Comparison of ENCODE assay signal across 23 cellular contexts in genomic region chr19:23770672-23771250, GRCh38. TPM values are rescaled to one million over a fixed set of nuclear protein-coding genes. Genes with fewer than 3 reads are reported as not detected.
DNase-seq lines count a peak whose midpoint lies in the region; ATAC-seq, FAIRE-seq and TF ChIP-seq lines count a peak whose summit lies in the region.
"Had no signal": no experiment of that assay in that cellular context is flagged by ENCODE, and none has a peak within 500 bp of the region (broad histone marks: within the 10 kb centered on the region; RNA-seq: fewer than 3 reads in every experiment).

No MANE protein-coding gene starts in this region.

- no peak for TF ChIP-seq RAD21 in K562 (CRISPR knock-in tag; conservative IDR thresholded peaks at IDR 0.05 in 1 of 2, IDR thresholded peaks at IDR 0.05 in 1 of 2)

- no peaks in the 10 kb centered on the region for H3K27me3 Mint-ChIP-seq in activated CD4-positive, alpha-beta T cell treated with anti-CD3 and anti-CD28 coated beads for 36 hours
- no peaks in the 10 kb centered on the region for H3K27me3 Mint-ChIP-seq in activated naive CD4-positive, alpha-beta T cell treated with anti-CD3 and anti-CD28 coated beads, Interleukin-2, amount 10 ng/mL, durations not matched to agents 7 days and 5 days
- no peaks in the 10 kb centered on the region for H3K27me3 Mint-ChIP-seq in progenitor cell of endocrine pancreas
- H3K27me3 Mint-ChIP-seq in CD8-positive, alpha-beta memory T cell: no peaks in the 10 kb centered on the region
- H3K27me3 Mint-ChIP-seq: CD4-positive, alpha-beta memory T cell had no signal

- H2AFZ ChIP-seq in K562 (ENCODE audit: low read depth, low read length): no peak overlapping the region

- WGBS in K562 (ENCODE audit: insufficient coverage, low coverage, missing lambda C conversion rate): 0% methylated on average over 1 of the region's 1 CpG

- no peak for FAIRE-seq in K562 (lab: Jason Lieb, UNC)
- FAIRE-seq: GM12878 had no signal

- H3K4me3 ChIP-seq in K562 (no peak overlapping the region), WERI-Rb-1 (ENCODE audit: low read depth, low read length) (no peak overlapping the region)
- H3K4me3 ChIP-seq in CD8-positive, alpha-beta memory T cell (ENCODE audit: low read length): no peak overlapping the region
- H3K4me3 ChIP-seq: BLaER1 treated with 17β-estradiol and CSF1 and Interleukin-3, amounts not matched to agents 10 nM and 100 nM; GM12878 had no signal

- H3K4me1 ChIP-seq in K562 (replicated peaks in 1 of 2; ENCODE audit: control insufficient read depth in 2 of 2, insufficient read depth in 2 of 2, low read length in 2 of 2): peaks cover 0 to 7% of the 10 kb centered on the region in 2 experiments; a peak in 3 of 5 replicates
- H3K4me1 ChIP-seq in CD8-positive, alpha-beta memory T cell (ENCODE audit: insufficient read depth, low read length): no peaks in the 10 kb centered on the region
- H3K4me1 ChIP-seq: BLaER1 treated with 17β-estradiol and CSF1 and Interleukin-3, amounts not matched to agents 10 nM and 100 nM had no signal

- DNase-seq in activated CD4-positive, alpha-beta T cell treated with anti-CD3 and anti-CD28 coated beads for 36 hours: no peak
- DNase-seq in activated CD4-positive, alpha-beta T cell treated with anti-CD3 and anti-CD28 coated beads, Interleukin-2, amount 50 U/mL, for 4 hours: no peak
- no peak for DNase-seq in activated naive CD4-positive, alpha-beta T cell treated with anti-CD3 and anti-CD28 coated beads, Interleukin-2, amount 50 U/mL, for 72 hours (ENCODE audit: low spot score in 2 of 2)
- DNase-seq in activated naive CD4-positive, alpha-beta T cell treated with anti-CD3 and anti-CD28 coated beads, Interleukin-2, amount 10 ng/mL, durations not matched to agents 7 days and 5 days: no peak
- DNase-seq in K562 (ENCODE audit: extremely low read depth in 1 of 4, low spot score in 3 of 4): peak in 1 of 4 experiments; percentile 25
- no peak for DNase-seq in progenitor cell of endocrine pancreas (ENCODE audit: low spot score, unreplicated experiment)
- DNase-seq in CD8-positive, alpha-beta memory T cell: no peak
- DNase-seq in WERI-Rb-1: no peak
- DNase-seq: 8988T; CD4-positive, alpha-beta memory T cell; DND-41; H9; HFFc6; MM.1S; NCI-H1048; NCI-H1417 treated with DMSO at 0.1 percent for 48 hours; NCI-H187; NCI-H2107; NCI-H446 treated with DMSO at 0.1 percent for 48 hours; NCI-H526 treated with DMSO at 0.1 percent for 48 hours had no signal

- TF ChIP-seq EP300 in K562 (IDR thresholded peaks at IDR 0.05; ENCODE audit: low read length): no peak

- BruUV-seq in K562 (replicated peaks; lab: Mats Ljungman, UMichigan): TSS peak; percentile 11

- H3K27ac Mint-ChIP-seq in activated CD4-positive, alpha-beta T cell treated with anti-CD3 and anti-CD28 coated beads for 36 hours: peak overlapping the region; percentile 59
- peak overlapping the region; percentile 50 to 95 for H3K27ac Mint-ChIP-seq in activated naive CD4-positive, alpha-beta T cell treated with anti-CD3 and anti-CD28 coated beads, Interleukin-2, amount 50 U/mL, for 72 hours
- no peak overlapping the region for H3K27ac Mint-ChIP-seq in activated naive CD4-positive, alpha-beta T cell treated with anti-CD3 and anti-CD28 coated beads, Interleukin-2, amount 10 ng/mL, durations not matched to agents 7 days and 5 days
- H3K27ac Mint-ChIP-seq in progenitor cell of endocrine pancreas: peak overlapping the region; percentile 27
- peak overlapping the region in 1 of 8 donors; percentile 5 for H3K27ac Mint-ChIP-seq in CD8-positive, alpha-beta memory T cell
- H3K27ac Mint-ChIP-seq: CD4-positive, alpha-beta memory T cell; H9; HFFc6 had no signal

- POLR2A ChIA-PET in activated CD4-positive, alpha-beta T cell treated with anti-CD3 and anti-CD28 coated beads for 36 hours (lab: Charles Lee): no interaction called here
- POLR2A ChIA-PET in K562 (lab: Yijun Ruan, JAX): no interaction called here
- POLR2A ChIA-PET in CD8-positive, alpha-beta memory T cell (lab: Charles Lee): no interaction called here

- H3K9me3 ChIP-seq in K562 (replicated peaks; ENCODE audit: control insufficient read depth, insufficient read depth, low read depth, low read length) (no peaks in the 10 kb centered on the region), WERI-Rb-1 (ENCODE audit: severe bottlenecking) (no peaks in the 10 kb centered on the region)
- H3K9me3 ChIP-seq in CD8-positive, alpha-beta memory T cell (ENCODE audit: low read length): no peaks in the 10 kb centered on the region

- in situ Hi-C loops in K562 (cut with MboI): no loop called here

- H3K27me3 ChIP-seq in K562 (ENCODE audit: control insufficient read depth in 2 of 2, insufficient read depth in 2 of 2, low read length in 2 of 2): no peaks in the 10 kb centered on the region
- no peaks in the 10 kb centered on the region for H3K27me3 ChIP-seq in CD8-positive, alpha-beta memory T cell (ENCODE audit: insufficient read depth, low read length, poor library complexity, severe bottlenecking)
- H3K27me3 ChIP-seq in WERI-Rb-1 (ENCODE audit: insufficient read depth, low read depth, severe bottlenecking): no peaks in the 10 kb centered on the region
- H3K27me3 ChIP-seq: BLaER1 treated with 17β-estradiol and CSF1 and Interleukin-3, amounts not matched to agents 10 nM and 100 nM had no signal

- H3K36me3 Mint-ChIP-seq in activated CD4-positive, alpha-beta T cell treated with anti-CD3 and anti-CD28 coated beads for 36 hours (ENCODE audit: low read depth): peaks cover 41% of the 10 kb centered on the region
- H3K36me3 Mint-ChIP-seq in activated naive CD4-positive, alpha-beta T cell treated with anti-CD3 and anti-CD28 coated beads, Interleukin-2, amount 50 U/mL, for 72 hours: peaks cover 32 to 33% of the 10 kb centered on the region in 2 donors
- peaks cover 47% of the 10 kb centered on the region for H3K36me3 Mint-ChIP-seq in activated naive CD4-positive, alpha-beta T cell treated with anti-CD3 and anti-CD28 coated beads, Interleukin-2, amount 10 ng/mL, durations not matched to agents 7 days and 5 days
- H3K36me3 Mint-ChIP-seq in progenitor cell of endocrine pancreas (ENCODE audit: insufficient read depth): peaks cover 23% of the 10 kb centered on the region
- peaks cover 0 to 19% (median 8%) of the 10 kb centered on the region in 3 donors for H3K36me3 Mint-ChIP-seq in CD8-positive, alpha-beta memory T cell

- TF ChIP-seq POLR2A in K562 (conservative IDR thresholded peaks at IDR 0.05): no peak

- peaks cover 2% of the 10 kb centered on the region for H3K9me3 Mint-ChIP-seq in activated CD4-positive, alpha-beta T cell treated with anti-CD3 and anti-CD28 coated beads for 36 hours (ENCODE audit: low read depth)
- peaks cover 0 to 12% of the 10 kb centered on the region in 2 donors for H3K9me3 Mint-ChIP-seq in activated naive CD4-positive, alpha-beta T cell treated with anti-CD3 and anti-CD28 coated beads, Interleukin-2, amount 50 U/mL, for 72 hours
- H3K9me3 Mint-ChIP-seq in activated naive CD4-positive, alpha-beta T cell treated with anti-CD3 and anti-CD28 coated beads, Interleukin-2, amount 10 ng/mL, durations not matched to agents 7 days and 5 days: peaks cover 43% of the 10 kb centered on the region
- H3K9me3 Mint-ChIP-seq in progenitor cell of endocrine pancreas (ENCODE audit: low read depth): no peaks in the 10 kb centered on the region
- no peaks in the 10 kb centered on the region for H3K9me3 Mint-ChIP-seq in CD8-positive, alpha-beta memory T cell
- H3K9me3 Mint-ChIP-seq: H9 had no signal

- H3K4me2 ChIP-seq in K562 (ENCODE audit: insufficient read depth, low read length): no peak overlapping the region
- H3K4me2 ChIP-seq: BLaER1 treated with 17β-estradiol and CSF1 and Interleukin-3, amounts not matched to agents 10 nM and 100 nM had no signal

- CTCF ChIA-PET in activated CD4-positive, alpha-beta T cell treated with anti-CD3 and anti-CD28 coated beads for 36 hours (lab: Charles Lee): no interaction called here
- CTCF ChIA-PET in activated naive CD4-positive, alpha-beta T cell treated with anti-CD3 and anti-CD28 coated beads, Interleukin-2, amount 10 ng/mL, durations not matched to agents 7 days and 5 days (lab: Charles Lee): no interaction called here
- CTCF ChIA-PET in K562 (lab: Yijun Ruan, JAX; ENCODE audit: low intra/inter-chr PET ratio): no interaction called here
- CTCF ChIA-PET in CD8-positive, alpha-beta memory T cell (lab: Charles Lee): no interaction called here

- peaks cover 4% of the 10 kb centered on the region for H3K9me1 ChIP-seq in K562 (ENCODE audit: control insufficient read depth, insufficient read depth, low read length)

- H3K9ac ChIP-seq in K562 (ENCODE audit: insufficient read depth in 1 of 2, low read depth in 2 of 2, low read length in 2 of 2): no peak overlapping the region
- H3K9ac ChIP-seq: BLaER1 treated with 17β-estradiol and CSF1 and Interleukin-3, amounts not matched to agents 10 nM and 100 nM had no signal

- H3K36me3 ChIP-seq in K562 (ENCODE audit: control insufficient read depth, insufficient read depth, low read length) (peaks cover 56% of the 10 kb centered on the region), WERI-Rb-1 (no peaks in the 10 kb centered on the region)
- no peaks in the 10 kb centered on the region for H3K36me3 ChIP-seq in CD8-positive, alpha-beta memory T cell (ENCODE audit: insufficient read depth, low read length)

- TF ChIP-seq CTCF in K562 (IDR thresholded peaks at IDR 0.05 in 2 of 3, conservative IDR thresholded peaks at IDR 0.05 in 1 of 3; ENCODE audit: insufficient read depth in 2 of 3, low read depth in 1 of 3, low read length in 3 of 3) (no peak), progenitor cell of endocrine pancreas (IDR thresholded peaks at IDR 0.05; ENCODE audit: unreplicated experiment) (no peak), WERI-Rb-1 (IDR thresholded peaks at IDR 0.05; ENCODE audit: low read depth, low read length) (no peak)

- H4K20me1 ChIP-seq in K562 (replicated peaks; ENCODE audit: control insufficient read depth, insufficient read depth, low read length): no peaks in the 10 kb centered on the region; the same call in 1 of the 2 replicates
- H4K20me1 ChIP-seq: BLaER1 treated with 17β-estradiol and CSF1 and Interleukin-3, amounts not matched to agents 10 nM and 100 nM had no signal

- H3K27ac ChIP-seq in K562 (ENCODE audit: extremely low read depth, low read depth, low read length) (no peak overlapping the region), WERI-Rb-1 (no peak overlapping the region)
- H3K27ac ChIP-seq in CD8-positive, alpha-beta memory T cell (ENCODE audit: low read depth, low read length): no peak overlapping the region
- H3K27ac ChIP-seq: BLaER1 treated with 17β-estradiol and CSF1 and Interleukin-3, amounts not matched to agents 10 nM and 100 nM had no signal

- H3K4me1 Mint-ChIP-seq in activated CD4-positive, alpha-beta T cell treated with anti-CD3 and anti-CD28 coated beads for 36 hours: peaks cover 42% of the 10 kb centered on the region
- no peaks in the 10 kb centered on the region for H3K4me1 Mint-ChIP-seq in activated naive CD4-positive, alpha-beta T cell treated with anti-CD3 and anti-CD28 coated beads, Interleukin-2, amount 10 ng/mL, durations not matched to agents 7 days and 5 days
- H3K4me1 Mint-ChIP-seq in progenitor cell of endocrine pancreas (ENCODE audit: low read depth): peaks cover 7% of the 10 kb centered on the region
- H3K4me1 Mint-ChIP-seq in CD8-positive, alpha-beta memory T cell: peaks cover 9 to 22% (median 20%) of the 10 kb centered on the region in 3 donors

- intact Hi-C loops in activated CD4-positive, alpha-beta T cell treated with anti-CD3 and anti-CD28 coated beads for 36 hours (cut with DNase I, micrococcal nuclease): no loop called here
- intact Hi-C loops in K562 (cut with micrococcal nuclease): no loop called here

- H3K79me2 ChIP-seq in K562 (ENCODE audit: control insufficient read depth, insufficient read depth, low read length): peaks cover 83% of the 10 kb centered on the region

- no peak overlapping the region for H3K4me3 Mint-ChIP-seq in activated CD4-positive, alpha-beta T cell treated with anti-CD3 and anti-CD28 coated beads for 36 hours
- H3K4me3 Mint-ChIP-seq in activated naive CD4-positive, alpha-beta T cell treated with anti-CD3 and anti-CD28 coated beads, Interleukin-2, amount 10 ng/mL, durations not matched to agents 7 days and 5 days: no peak overlapping the region
- H3K4me3 Mint-ChIP-seq in progenitor cell of endocrine pancreas (ENCODE audit: low read depth): no peak overlapping the region
- H3K4me3 Mint-ChIP-seq in CD8-positive, alpha-beta memory T cell: no peak overlapping the region
- H3K4me3 Mint-ChIP-seq: CD4-positive, alpha-beta memory T cell; H9; HFFc6 had no signal

- peak; percentile 42 for ATAC-seq in activated CD4-positive, alpha-beta T cell treated with anti-CD3 and anti-CD28 coated beads for 36 hours
- ATAC-seq in activated naive CD4-positive, alpha-beta T cell treated with anti-CD3 and anti-CD28 coated beads, Interleukin-2, amount 50 U/mL, for 72 hours: peak; percentile 42
- peak; percentile 27; the same call in 2 of the 3 replicates for ATAC-seq in K562
- ATAC-seq: GM12878, Panc1 had no signal

RNA-seq across cellular contexts. Expression of gene ZNF681, which starts 12.1 kb away (rescaled TPM):
- 1 to 10 TPM; 5.7 to 9.1 TPM for total RNA-seq in activated CD4-positive, alpha-beta T cell treated with anti-CD3 and anti-CD28 coated beads for 36 hours
- total RNA-seq in activated naive CD4-positive, alpha-beta T cell treated with anti-CD3 and anti-CD28 coated beads, Interleukin-2, amount 50 U/mL, for 72 hours: 1 to 10 TPM; 2.4 to 5.8 TPM
- 2.9 and 12.2 TPM in 2 replicates for total RNA-seq in K562 (2011; cell fraction: chromatin; rRNA removed; ENCODE audit: low replicate concordance)
- total RNA-seq in K562 (2011; cell fraction: nucleolus; rRNA removed): 2.3 and 3.0 TPM in 2 replicates
- total RNA-seq in K562 (2011; cell fraction: nucleoplasm; rRNA removed): 5.2 and 8.5 TPM in 2 replicates
- total RNA-seq in K562 (2014; rRNA removed): 2.8 and 4.1 TPM in 2 replicates
- 8.6 and 10.6 TPM in 2 replicates for total RNA-seq in K562 (2014; rRNA removed; fragmentation: Illumina TruSeq; extraction: Trizol)
- 7.4 TPM in 2 replicates for total RNA-seq in K562 (2015; rRNA removed; fragmentation: Illumina TruSeq; extraction: Trizol)
- 4.1 and 5.1 TPM in 2 replicates for total RNA-seq in K562 (2021)
- 4.7 and 5.8 TPM in 2 replicates for polyA plus RNA-seq in K562 (2011; rRNA removed)
- 1.1 and 3.2 TPM in 2 replicates for polyA plus RNA-seq in K562 (2011; cell fraction: cytosol; rRNA removed)
- polyA plus RNA-seq in K562 (2011; cell fraction: nucleus; rRNA removed): 2.3 and 3.2 TPM in 2 replicates
- 2.5 and 4.4 TPM in 2 replicates for polyA plus RNA-seq in K562 (2012)
- polyA plus RNA-seq in K562 (2014; fragmentation: Illumina TruSeq; extraction: Trizol): 4.9 and 6.7 TPM in 2 replicates
- polyA plus RNA-seq in K562 (2014; fragmentation: Nextera tagmentation; extraction: Ambion mirVana): 1 to 10 TPM; 3.0 to 3.1 TPM
- polyA plus RNA-seq in K562 (2014; rRNA removed): 3.1 and 4.9 TPM in 2 replicates
- polyA minus RNA-seq in K562 (2011; rRNA and poly(A)+ RNA removed): 7.3 and 10.7 TPM in 2 replicates
- 2.8 and 4.5 TPM in 2 replicates for polyA minus RNA-seq in K562 (2011; cell fraction: cytosol; rRNA and poly(A)+ RNA removed)
- polyA minus RNA-seq in K562 (2011; cell fraction: nucleus; rRNA and poly(A)+ RNA removed): 2.3 and 4.2 TPM in 2 replicates
- 10.2 and 11.5 TPM in 2 replicates for total RNA-seq in progenitor cell of endocrine pancreas
- total RNA-seq in CD8-positive, alpha-beta memory T cell: 1 to 10 TPM; 4.6 to 4.9 TPM
- 1.6 TPM for polyA plus RNA-seq in CD8-positive, alpha-beta memory T cell
